Comparison of ENCODE assay signal across 31 cellular contexts in the genomic region with DNA sequence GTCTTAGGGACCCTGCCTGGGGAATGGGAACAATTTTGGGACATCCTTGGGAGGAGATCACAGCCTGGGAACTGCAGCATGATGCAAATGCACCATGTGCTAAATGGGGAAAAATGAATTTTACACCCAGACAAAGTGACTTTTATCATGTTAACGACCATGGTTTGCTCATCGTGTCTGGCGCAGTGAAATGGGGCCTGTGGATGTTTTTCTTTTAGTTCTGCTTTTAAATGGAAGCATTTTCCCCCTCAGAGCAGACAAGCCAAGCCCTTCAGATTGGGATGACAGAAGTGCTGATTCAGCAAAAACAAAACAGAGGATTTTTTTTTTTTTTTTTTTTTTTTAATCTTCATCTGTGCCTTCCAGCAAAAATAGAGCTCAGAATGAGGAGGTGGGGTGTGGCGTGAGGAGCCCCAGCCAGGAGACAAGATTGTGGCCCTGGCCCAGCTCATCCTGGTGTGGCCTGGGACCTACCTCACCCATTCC. TPM values are rescaled to one million over a fixed set of nuclear protein-coding genes. Genes with fewer than 3 reads are reported as not detected.
"Had no signal": no experiment of that assay in that cellular context is flagged by ENCODE, and none has a peak within 500 bp of the region (broad histone marks: within the 10 kb centered on the region; RNA-seq: fewer than 3 reads in every experiment).

No MANE protein-coding gene starts in this region.

- H3K27me3 ChIP-seq: pancreas, suprapubic skin, upper lobe of right lung had no signal

- H3K9me3 ChIP-seq: esophagus squamous epithelium, heart right ventricle, pancreas, prostate gland, suprapubic skin, tibial artery, upper lobe of right lung had no signal

- H3K4me1 ChIP-seq: pancreas, prostate gland had no signal

- H3K27ac ChIP-seq: epithelial cell of prostate, esophagus squamous epithelium, pancreas, prostate gland, suprapubic skin, tibial artery, upper lobe of right lung had no signal

- FAIRE-seq: colon, endometrium, pancreas had no signal

- H3K36me3 Mint-ChIP-seq: activated CD8-positive, alpha-beta memory T cell treated with anti-CD3 and anti-CD28 coated beads, Interleukin-2, amount 10 ng/mL, durations not matched to agents 7 days and 5 days; activated naive CD8-positive, alpha-beta T cell; mesothelial cell of epicardium; naive B cell; WTC11 had no signal

- H3K4me3 ChIP-seq: esophagus squamous epithelium, heart right ventricle, pancreas, prostate gland, suprapubic skin, tibial artery, upper lobe of right lung had no signal

- DNase-seq: activated CD8-positive, alpha-beta memory T cell treated with anti-CD3 and anti-CD28 coated beads, Interleukin-2, amount 10 ng/mL, durations not matched to agents 7 days and 5 days; activated CD8-positive, alpha-beta T cell treated with anti-CD3 and anti-CD28 coated beads, Interleukin-2, amount 10 ng/mL, durations not matched to agents 7 days and 5 days; activated T-cell treated with anti-CD3 and anti-CD28 coated beads, Interleukin-2, amount 50 U/mL, for 48 hours; anterior cingulate cortex; effector CD8-positive, alpha-beta T cell; esophagus squamous epithelium; foreskin melanocyte; heart right ventricle; islet precursor cell; left ventricle myocardium superior; naive B cell; nephron progenitor cell; nucleus accumbens; pancreas; retina; stimulated activated CD4-positive, alpha-beta T cell treated with anti-CD3 and anti-CD28 coated beads, Interleukin-15, amount 100 ng/mL, for 24 hours; stimulated activated CD4-positive, alpha-beta T cell treated with anti-CD3 and anti-CD28 coated beads, Interleukin-2, amount 100 ng/mL, for 24 hours; stimulated activated naive CD4-positive, alpha-beta T cell; T-helper 2 cell; tibial artery; upper lobe of right lung had no signal

- H3K4me3 Mint-ChIP-seq: activated CD8-positive, alpha-beta memory T cell treated with anti-CD3 and anti-CD28 coated beads, Interleukin-2, amount 10 ng/mL, durations not matched to agents 7 days and 5 days; activated CD8-positive, alpha-beta T cell treated with anti-CD3 and anti-CD28 coated beads, Interleukin-2, amount 10 ng/mL, durations not matched to agents 7 days and 5 days; activated naive CD8-positive, alpha-beta T cell; WTC11 had no signal

- H3K9me3 Mint-ChIP-seq: activated T-helper 2 cell treated with anti-CD3 and anti-CD28 coated beads, Interferon-gamma antibody, Interleukin-2, Interleukin-4, amounts not matched to agents 10 μg/mL and 5 μg/mL and 100 μg/mL, durations not matched to agents 14 hours and 24 hours and 36 hours; mesothelial cell of epicardium; naive B cell; nephron progenitor cell; WTC11 had no signal

- H3K27me3 Mint-ChIP-seq: activated naive CD8-positive, alpha-beta T cell had no signal

- H3K36me3 ChIP-seq: esophagus squamous epithelium, heart right ventricle, pancreas, prostate gland, suprapubic skin, tibial artery, upper lobe of right lung had no signal

- ATAC-seq: activated CD8-positive, alpha-beta memory T cell treated with anti-CD3 and anti-CD28 coated beads, Interleukin-2, amount 10 ng/mL, durations not matched to agents 7 days and 5 days; activated CD8-positive, alpha-beta T cell treated with anti-CD3 and anti-CD28 coated beads, Interleukin-2, amount 10 ng/mL, durations not matched to agents 7 days and 5 days; heart right ventricle; left ventricle myocardium superior; pancreas; upper lobe of right lung; WTC11 had no signal

- H3K27ac Mint-ChIP-seq: activated CD8-positive, alpha-beta memory T cell treated with anti-CD3 and anti-CD28 coated beads, Interleukin-2, amount 10 ng/mL, durations not matched to agents 7 days and 5 days; activated CD8-positive, alpha-beta T cell treated with anti-CD3 and anti-CD28 coated beads, Interleukin-2, amount 10 ng/mL, durations not matched to agents 7 days and 5 days; activated naive CD8-positive, alpha-beta T cell; activated T-helper 2 cell treated with anti-CD3 and anti-CD28 coated beads, Interferon-gamma antibody, Interleukin-2, Interleukin-4, amounts not matched to agents 10 μg/mL and 5 μg/mL and 100 μg/mL, durations not matched to agents 14 hours and 24 hours and 36 hours; nephron progenitor cell had no signal

RNA-seq across cellular contexts. Expression of gene CACNA2D2, which starts 14.3 kb away (rescaled TPM):
- total RNA-seq: glomerular endothelial cell had no signal
